ENCODE assay signal across 8 cellular contexts in the genomic region with DNA sequence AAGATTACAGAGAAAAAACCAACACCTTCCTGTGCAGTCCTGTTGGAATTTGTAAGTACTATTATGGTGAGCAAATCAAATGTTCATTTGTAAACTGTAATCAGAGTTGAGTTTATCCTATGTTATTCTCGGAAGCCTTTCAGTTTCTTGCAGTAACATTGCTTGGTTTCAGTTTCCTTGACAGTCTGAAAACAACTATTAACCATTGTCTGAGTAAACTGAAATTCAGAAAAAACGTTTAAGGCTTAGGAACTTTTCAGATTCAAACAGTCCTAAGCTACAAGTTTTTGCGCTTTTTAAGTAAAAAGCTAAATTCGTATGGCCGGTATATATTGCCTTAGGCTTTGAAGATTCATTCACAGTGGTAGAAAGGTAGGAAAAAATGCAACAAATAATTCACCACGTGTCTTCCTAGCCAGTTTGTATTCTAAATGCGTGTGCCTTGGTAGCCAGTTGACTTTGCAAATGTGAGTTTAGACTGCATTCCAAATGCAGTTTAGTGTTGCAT. TPM values are rescaled to one million over a fixed set of nuclear protein-coding genes. Genes with fewer than 3 reads are reported as not detected.
DNase-seq lines count a peak whose midpoint lies in the region; ATAC-seq and TF ChIP-seq lines count a peak whose summit lies in the region.

No MANE protein-coding gene starts in this region.

- peaks cover 0 to 19% (median 0%) of the 10 kb centered on the region in 9 donors for H3K36me3 ChIP-seq in heart right ventricle
- no peaks in the 10 kb centered on the region for H3K36me3 ChIP-seq in sigmoid colon

- POLR2A ChIA-PET in WTC11 (lab: Charles Lee) = no interaction called here

- TF ChIP-seq EP300 in sigmoid colon (IDR thresholded peaks at IDR 0.05) = no peak

- peak overlapping the region; percentile 97 for H3K4me3 Mint-ChIP-seq in WTC11

- H3K27ac Mint-ChIP-seq in WTC11 = peak overlapping the region; percentile 97

- H3K4me3 ChIP-seq in heart right ventricle = peak overlapping the region; percentile 22 to 98 (median 82)
- H3K4me3 ChIP-seq in sigmoid colon = peak overlapping the region; percentile 76 to 88 (median 86)

- DNase-seq in heart right ventricle (no peak), left ventricle myocardium superior (no peak), WTC11 (ENCODE audit: low spot score) (no peak), globus pallidus (ENCODE audit: low spot score) (peak; percentile 40), sigmoid colon (no peak), OCI-M2 (lab: John Stamatoyannopoulos, UW; ENCODE audit: unreplicated experiment) (no peak)
- no peak for DNase-seq in NK-92 treated with Interleukin-12 subunit alpha and Interleukin-12 subunit beta, amount 100 ng/mL, for 24 hours (lab: John Stamatoyannopoulos, UW)

- TF ChIP-seq CTCF in heart right ventricle (IDR thresholded peaks at IDR 0.05) (no peak), WTC11 (IDR thresholded peaks at IDR 0.05) (no peak), sigmoid colon (IDR thresholded peaks at IDR 0.05) (no peak)

- H3K27me3 Mint-ChIP-seq in WTC11 (ENCODE audit: low read depth) = peaks cover 6% of the 10 kb centered on the region

- H3K27ac ChIP-seq in heart right ventricle (peak overlapping the region in 6 of 10 donors; percentile 95 to 100 (median 98)), sigmoid colon (peak overlapping the region; percentile 95 to 100 (median 98))

- H3K4me1 Mint-ChIP-seq in WTC11 = peaks cover 55% of the 10 kb centered on the region

- intact Hi-C loops in heart right ventricle (cut with DNase I) = loop anchor here in 3 of 10 donors (2.0 to 5.0 kb wide), 3 partner anchors 36 to 44 kb away; no protein-coding TSS in a partner anchor
- intact Hi-C loops in left ventricle myocardium superior (cut with micrococcal nuclease) = loop anchor here (10.0 kb wide), 1 partner anchor 48 kb away; no protein-coding TSS in a partner anchor
- intact Hi-C loops in sigmoid colon (cut with DNase I) = loop anchor here (5.0 kb wide), 1 partner anchor 1869 kb away; the partner anchor contains the start of genes DHX29 and MTREX

- 4% methylated on average over 7 of the region's 7 CpGs for WGBS in heart right ventricle, 2 donors
- WGBS in sigmoid colon, 2 donors = 1 to 5% methylated on average over 7 of the region's 7 CpGs

- H3K36me3 Mint-ChIP-seq in WTC11 = peaks cover 38% of the 10 kb centered on the region

- peaks cover 10 to 76% (median 70%) of the 10 kb centered on the region in 9 donors for H3K4me1 ChIP-seq in heart right ventricle
- H3K4me1 ChIP-seq in sigmoid colon = peaks cover 0 to 77% (median 58%) of the 10 kb centered on the region in 4 donors

- no peak for ATAC-seq in heart right ventricle
- no peak for ATAC-seq in left ventricle myocardium superior
- ATAC-seq in WTC11 = no peak
- ATAC-seq in HG03159 (IDR thresholded peaks at IDR 0.05; ENCODE audit: unreplicated experiment) = no peak

- CTCF ChIA-PET in WTC11 (lab: Charles Lee) = interaction anchor here (1.3 kb wide), 1 partner anchor 38 kb away, joined by 3 read pairs; no protein-coding TSS in a partner anchor

- no peaks in the 10 kb centered on the region for H3K9me3 ChIP-seq in heart right ventricle
- no peaks in the 10 kb centered on the region for H3K9me3 ChIP-seq in sigmoid colon

- H3K27me3 ChIP-seq in heart right ventricle = no peaks in the 10 kb centered on the region
- no peaks in the 10 kb centered on the region for H3K27me3 ChIP-seq in sigmoid colon

- H3K9me3 Mint-ChIP-seq in WTC11 = no peaks in the 10 kb centered on the region

- no peak for TF ChIP-seq POLR2A in sigmoid colon (IDR thresholded peaks at IDR 0.05)

TF ChIP-seq in WTC11, 78 proteins besides CTCF, POLR2A, EP300 and RAD21:
- TF ChIP-seq ZNF396 (CRISPR knock-in tag; IDR thresholded peaks at IDR 0.05; ENCODE audit: borderline replicate concordance) (no peak), ZNF532 (CRISPR knock-in tag; IDR thresholded peaks at IDR 0.05; ENCODE audit: borderline replicate concordance) (no peak), CREM (CRISPR knock-in tag; IDR thresholded peaks at IDR 0.05) (no peak), TEAD1 (CRISPR knock-in tag; IDR thresholded peaks at IDR 0.05) (no peak), ZNF263 (CRISPR knock-in tag; IDR thresholded peaks at IDR 0.05; ENCODE audit: low read depth) (no peak), GABPB1 (CRISPR knock-in tag; IDR thresholded peaks at IDR 0.05) (no peak), USF1 (CRISPR knock-in tag; IDR thresholded peaks at IDR 0.05) (no peak), ZNF121 (CRISPR knock-in tag; IDR thresholded peaks at IDR 0.05) (no peak), ZNF416 (CRISPR knock-in tag; IDR thresholded peaks at IDR 0.05) (no peak), MLX (CRISPR knock-in tag; IDR thresholded peaks at IDR 0.05) (no peak), NFATC4 (CRISPR knock-in tag; IDR thresholded peaks at IDR 0.05) (no peak), IRF2 (CRISPR knock-in tag; IDR thresholded peaks at IDR 0.05; ENCODE audit: borderline replicate concordance, low read depth) (no peak), ZMAT4 (CRISPR knock-in tag; IDR thresholded peaks at IDR 0.05) (no peak)

RNA-seq across cellular contexts. Expression of gene GPBP1, which starts 2.5 kb away (rescaled TPM):
- 10 to 100 TPM; 48.1 to 69.3 (median 51.6) TPM for total RNA-seq in heart right ventricle
- 10 to 100 TPM; 40.1 to 50.8 TPM for polyA plus RNA-seq in heart right ventricle
- total RNA-seq in left ventricle myocardium superior = 60.2 TPM
- 100 to 106 TPM (median 104 TPM) in 3 replicates for total RNA-seq in WTC11 (2021)
- 10 to 100 TPM; 52.3 to 69.2 (median 59.7) TPM for total RNA-seq in sigmoid colon
- polyA plus RNA-seq in sigmoid colon = 10 to 100 TPM; 32.4 to 51.6 (median 45.3) TPM
